ENCODE assay signal across 16 cellular contexts in genomic region chr9:34098307-34098706, GRCh38.
DNase-seq lines count a peak whose midpoint lies in the region; ATAC-seq, FAIRE-seq and TF ChIP-seq lines count a peak whose summit lies in the region.
"Had no signal": no experiment of that assay in that cellular context is flagged by ENCODE, and none has a peak within 500 bp of the region (broad histone marks: within the 10 kb centered on the region; RNA-seq: fewer than 3 reads in every experiment).

No MANE protein-coding gene starts in this region.

- H3K4me1 Mint-ChIP-seq in stimulated activated naive B cell treated with anti-CD40 and anti-IgM and Interleukin-4, amounts not matched to agents 10 μg/mL and 1 μg/mL and 100 μg/mL, for 72 hours, result peaks cover 3 to 6% of the 10 kb centered on the region in 2 donors

- DNase-seq in NCI-H2171 treated with DMSO at 0.1 percent for 48 hours (lab: John Stamatoyannopoulos, UW) (peak; percentile 5), NCI-H2171 (lab: John Stamatoyannopoulos, UW) (no peak), H54 (ENCODE audit: insufficient read length, low spot score) (no peak), NCI-H1436 treated with DMSO at 0.1 percent for 48 hours (lab: John Stamatoyannopoulos, UW) (no peak)
- DNase-seq in stimulated activated naive B cell treated with anti-CD40 and anti-IgM and Interleukin-4, amounts not matched to agents 10 μg/mL and 1 μg/mL and 100 μg/mL, for 72 hours, result no peak
- no peak for DNase-seq in stimulated activated CD4-positive, alpha-beta T cell treated with anti-CD3 and anti-CD28 coated beads, Interleukin-1b, Interleukin-23, amount 100 ng/mL, for 48 hours
- DNase-seq: 8988T; activated gamma-delta T cell; aorta; CD4-positive, alpha-beta T cell; heart right ventricle; NCI-H2029; SHP77 had no signal

- H3K27ac Mint-ChIP-seq in stimulated activated naive B cell treated with anti-CD40 and anti-IgM and Interleukin-4, amounts not matched to agents 10 μg/mL and 1 μg/mL and 100 μg/mL, for 72 hours, result no peak overlapping the region
- H3K27ac Mint-ChIP-seq: CD4-positive, alpha-beta T cell had no signal

- no peak for FAIRE-seq in H54 (lab: Jason Lieb, UNC)
- FAIRE-seq: colon had no signal

- H3K27me3 Mint-ChIP-seq in stimulated activated naive B cell treated with anti-CD40 and anti-IgM and Interleukin-4, amounts not matched to agents 10 μg/mL and 1 μg/mL and 100 μg/mL, for 72 hours, result peaks cover 18 to 65% of the 10 kb centered on the region in 2 donors
- H3K27me3 Mint-ChIP-seq: CD4-positive, alpha-beta T cell had no signal

- no peaks in the 10 kb centered on the region for H3K9me3 Mint-ChIP-seq in stimulated activated naive B cell treated with anti-CD40 and anti-IgM and Interleukin-4, amounts not matched to agents 10 μg/mL and 1 μg/mL and 100 μg/mL, for 72 hours
- H3K9me3 Mint-ChIP-seq: CD4-positive, alpha-beta T cell had no signal

- H3K36me3 Mint-ChIP-seq in stimulated activated naive B cell treated with anti-CD40 and anti-IgM and Interleukin-4, amounts not matched to agents 10 μg/mL and 1 μg/mL and 100 μg/mL, for 72 hours, result peaks cover 24 to 50% of the 10 kb centered on the region in 2 donors

- ATAC-seq in HG02623 (IDR thresholded peaks at IDR 0.05; ENCODE audit: unreplicated experiment), result peak; percentile 58
- ATAC-seq in HG03439 (IDR thresholded peaks at IDR 0.05; ENCODE audit: unreplicated experiment), result peak; percentile 44
- peak; percentile 49 to 54 for ATAC-seq in stimulated activated naive B cell treated with anti-CD40 and anti-IgM and Interleukin-4, amounts not matched to agents 10 μg/mL and 1 μg/mL and 100 μg/mL, for 72 hours (replicated peaks)
- ATAC-seq: heart right ventricle had no signal

- TF ChIP-seq POLR2A in H54 (IDR thresholded peaks at IDR 0.05; ENCODE audit: low read depth, low read length), result no peak

- H3K4me3 Mint-ChIP-seq in stimulated activated naive B cell treated with anti-CD40 and anti-IgM and Interleukin-4, amounts not matched to agents 10 μg/mL and 1 μg/mL and 100 μg/mL, for 72 hours, result no peak overlapping the region
- H3K4me3 Mint-ChIP-seq: CD4-positive, alpha-beta T cell had no signal
